7 cellular contexts compared by ENCODE assay signal in the genomic region with DNA sequence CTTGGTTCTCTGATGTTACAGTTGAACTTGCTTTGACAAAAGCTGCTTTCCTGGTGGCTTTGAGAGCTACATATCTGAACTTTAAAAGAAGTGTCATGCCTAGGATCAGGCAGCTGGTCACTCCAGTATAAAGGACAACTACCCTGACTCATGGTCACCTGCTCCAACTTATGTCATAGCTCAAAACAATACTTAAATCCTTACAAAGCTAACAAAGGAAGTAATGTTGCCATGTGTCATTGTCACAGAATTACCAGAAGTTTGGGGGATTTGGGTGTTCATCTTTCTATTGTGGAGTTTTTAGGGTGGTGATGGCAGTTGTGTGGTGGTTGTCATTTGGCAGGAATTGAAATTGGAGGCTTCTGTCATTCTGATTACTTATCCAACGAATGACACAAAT. TPM values are rescaled to one million over a fixed set of nuclear protein-coding genes. Genes with fewer than 3 reads are reported as not detected.
A peak's percentile ranks its signal among the peaks of the same experiment; 100 is the strongest.
DNase-seq lines count a peak whose midpoint lies in the region; ATAC-seq and TF ChIP-seq lines count a peak whose summit lies in the region.

No MANE protein-coding gene starts in this region.

- no peak overlapping the region for H2AFZ ChIP-seq in PC-9

- intact Hi-C loops in PC-9 (cut with micrococcal nuclease; ENCODE audit: unreplicated experiment) (loop anchor here (1.0 to 10.0 kb wide), 4 partner anchors 42 to 166 kb away; partner anchors contain the start of genes NUAK1 and POLR3B), esophagus squamous epithelium (cut with DNase I) (loop anchor here (10.0 kb wide), 1 partner anchor 54 kb away; the partner anchor contains the start of gene POLR3B)

- POLR2A ChIA-PET in PC-9 (lab: Charles Lee; ENCODE audit: unreplicated experiment), result interaction anchor here (0.7 to 0.9 kb wide), 3 partner anchors 48 to 655 kb away, joined by 3 to 4 read pairs (median 4); partner anchors contain the start of genes POLR3B and TMEM263

- no peak for TF ChIP-seq POLR2A in esophagus squamous epithelium (IDR thresholded peaks at IDR 0.05)

- CTCF ChIA-PET in PC-9 (lab: Charles Lee), result no interaction called here

- peak overlapping the region in 2 of 3 donors; percentile 35 to 93 for H3K9ac ChIP-seq in skeletal muscle tissue (ENCODE audit: low read depth in 1 of 3, low read length in 3 of 3)

- H3K4me1 ChIP-seq in PC-9 (replicated peaks; ENCODE audit: insufficient read depth) (peaks cover 62% of the 10 kb centered on the region), esophagus squamous epithelium (peaks cover 0 to 73% (median 38%) of the 10 kb centered on the region in 3 donors), skeletal muscle tissue (ENCODE audit: control insufficient read depth in 3 of 3, insufficient read depth in 3 of 3, low read length in 3 of 3) (peaks cover 36 to 52% (median 47%) of the 10 kb centered on the region in 3 donors)

- H3K9me3 ChIP-seq in PC-9 (ENCODE audit: insufficient read depth, low read depth) (0 out of 2 replicates have a peak, but pooled peaks cover 8% of the 10 kb centered on the region), esophagus squamous epithelium (no peaks in the 10 kb centered on the region), skeletal muscle tissue (ENCODE audit: control insufficient read depth in 3 of 3, low read length in 3 of 3) (no peaks in the 10 kb centered on the region)

- H3K27ac ChIP-seq in PC-9 (peak overlapping the region; percentile 84), esophagus squamous epithelium (peak overlapping the region; percentile 96 to 99 (median 98)), skeletal muscle tissue (ENCODE audit: low read depth, low read length) (peak overlapping the region; percentile 83)

- no TSS peak for BruUV-seq in PC-9 (replicated peaks; lab: Mats Ljungman, UMichigan)

- peaks cover 45% of the 10 kb centered on the region for H3F3A ChIP-seq in PC-9 (ENCODE audit: insufficient read depth, low read depth)

- H3K36me3 ChIP-seq in PC-9 (ENCODE audit: low read depth), result no peaks in the 10 kb centered on the region
- H3K36me3 ChIP-seq in esophagus squamous epithelium, result no peaks in the 10 kb centered on the region
- H3K36me3 ChIP-seq in skeletal muscle tissue (ENCODE audit: control insufficient read depth in 3 of 3, insufficient read depth in 3 of 3, low read length in 3 of 3), result peaks cover 0 to 8% (median 0%) of the 10 kb centered on the region in 3 donors

- peaks cover 32% of the 10 kb centered on the region for H3K79me2 ChIP-seq in PC-9 (ENCODE audit: low read depth)

- TF ChIP-seq CTCF in PC-9 (conservative IDR thresholded peaks at IDR 0.05) (no peak), esophagus squamous epithelium (IDR thresholded peaks at IDR 0.05) (no peak)

- H3K4me2 ChIP-seq in PC-9, result peak overlapping the region; percentile 96

- WGBS in esophagus squamous epithelium, 2 donors, result 27 to 31% methylated on average over 1 of the region's 1 CpG

- ATAC-seq in HG02981 (IDR thresholded peaks at IDR 0.05; ENCODE audit: unreplicated experiment) (no peak), GM18511 (IDR thresholded peaks at IDR 0.05; ENCODE audit: unreplicated experiment) (no peak)

- no peaks in the 10 kb centered on the region for H4K20me1 ChIP-seq in PC-9 (ENCODE audit: insufficient read depth)

- H3K9me2 ChIP-seq in PC-9 (ENCODE audit: insufficient read depth), result no peaks in the 10 kb centered on the region

- H3K27me3 ChIP-seq in PC-9 (ENCODE audit: insufficient read depth, low read depth) (no peaks in the 10 kb centered on the region), esophagus squamous epithelium (no peaks in the 10 kb centered on the region), skeletal muscle tissue (ENCODE audit: control insufficient read depth in 3 of 3, insufficient read depth in 3 of 3, low read length in 3 of 3) (no peaks in the 10 kb centered on the region)

- DNase-seq in DMS53 treated with DMSO at 0.1 percent for 48 hours (lab: John Stamatoyannopoulos, UW; ENCODE audit: unreplicated experiment) (peak; percentile 85), PC-9 (peak in 1 of 2 experiments; percentile 65), esophagus squamous epithelium (lab: John Stamatoyannopoulos, UW) (no peak), T-helper 9 cell (no peak)

- H3K4me3 ChIP-seq in PC-9 (no peak overlapping the region), esophagus squamous epithelium (peak overlapping the region in 1 of 4 donors; percentile 85), skeletal muscle tissue (ENCODE audit: low read length in 3 of 3) (peak overlapping the region in 2 of 3 donors; percentile 5 to 22)

RNA-seq across cellular contexts. Expression of gene TCP11L2, which starts 1.8 kb away (rescaled TPM):
- 34.6 and 35.1 TPM in 2 replicates for total RNA-seq in PC-9 (2021)
- total RNA-seq in esophagus squamous epithelium, result 10 to 100 TPM; 17.3 to 52.8 (median 27.7) TPM
- total RNA-seq in skeletal muscle tissue, result 50.6 TPM

RNA-seq across cellular contexts. Expression of gene CKAP4, which starts 52.9 kb away (rescaled TPM):
- total RNA-seq in PC-9 (2021) (73.6 and 81.5 TPM in 2 replicates), esophagus squamous epithelium (100 to 1,000 TPM in 2 of 4 donors, 10 to 100 TPM in 2; 58.9 to 127 (median 103) TPM), skeletal muscle tissue (36.0 TPM)

RNA-seq across cellular contexts. Expression of gene POLR3B, which starts 56.8 kb away (rescaled TPM):
- total RNA-seq in PC-9 (2021), result 8.4 and 12.9 TPM in 2 replicates
- total RNA-seq in esophagus squamous epithelium, result 10 to 100 TPM; 10.7 to 16.2 (median 12.0) TPM
- 15.1 TPM for total RNA-seq in skeletal muscle tissue
